In the genomic region with DNA sequence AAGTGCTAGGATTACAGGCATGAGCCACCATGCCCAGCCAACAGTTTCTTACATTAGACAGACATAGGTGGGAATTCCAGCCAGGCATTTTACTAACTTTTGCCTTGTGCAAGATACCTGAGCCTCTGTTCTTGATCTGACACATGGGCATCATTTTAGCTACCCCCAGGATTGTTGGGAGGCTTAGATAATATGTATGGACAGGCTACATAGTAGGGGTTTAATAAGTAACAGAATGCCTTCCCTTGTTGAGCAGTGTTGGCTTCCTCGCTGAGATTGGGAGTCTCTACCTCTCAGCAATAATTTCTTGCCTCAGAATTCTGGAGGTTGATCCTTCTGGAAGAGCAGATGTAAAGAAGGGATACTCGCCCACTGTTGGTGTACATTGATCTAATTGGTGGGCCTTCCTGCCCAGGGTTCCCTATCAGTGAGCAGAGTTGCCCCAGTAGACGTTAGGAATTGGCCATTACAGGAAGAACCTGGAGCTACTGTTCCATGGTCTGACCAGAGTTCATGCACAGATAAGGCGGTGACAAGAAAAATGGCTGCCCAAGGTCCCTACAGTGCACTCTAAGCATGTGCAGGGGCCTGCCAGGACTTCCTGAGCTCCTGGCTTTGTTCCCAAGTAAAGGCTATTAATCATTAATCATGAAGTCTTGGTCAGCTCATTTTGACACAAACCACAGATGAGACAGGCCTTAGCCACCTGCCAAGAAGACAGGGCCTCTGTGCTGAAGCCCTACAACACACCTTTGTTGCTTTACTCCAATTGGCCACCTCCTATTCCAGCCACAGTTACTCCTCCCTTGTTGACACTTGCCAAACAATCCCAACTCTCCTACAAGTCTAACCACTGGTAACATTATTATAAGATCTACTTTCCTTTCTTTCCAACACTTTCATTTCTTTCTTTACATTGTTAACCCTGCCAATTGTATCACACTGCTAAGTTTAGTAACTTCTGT, we compare ENCODE assay signal across 1 cellular context.
A peak's percentile ranks its signal among the peaks of the same experiment; 100 is the strongest.
TF ChIP-seq lines count a peak whose summit lies in the region.

No MANE protein-coding gene starts in this region.

TF ChIP-seq in HepG2, 621 proteins besides CTCF, POLR2A, EP300 and RAD21 (continues in another document):
- TF ChIP-seq, protein P1, sequence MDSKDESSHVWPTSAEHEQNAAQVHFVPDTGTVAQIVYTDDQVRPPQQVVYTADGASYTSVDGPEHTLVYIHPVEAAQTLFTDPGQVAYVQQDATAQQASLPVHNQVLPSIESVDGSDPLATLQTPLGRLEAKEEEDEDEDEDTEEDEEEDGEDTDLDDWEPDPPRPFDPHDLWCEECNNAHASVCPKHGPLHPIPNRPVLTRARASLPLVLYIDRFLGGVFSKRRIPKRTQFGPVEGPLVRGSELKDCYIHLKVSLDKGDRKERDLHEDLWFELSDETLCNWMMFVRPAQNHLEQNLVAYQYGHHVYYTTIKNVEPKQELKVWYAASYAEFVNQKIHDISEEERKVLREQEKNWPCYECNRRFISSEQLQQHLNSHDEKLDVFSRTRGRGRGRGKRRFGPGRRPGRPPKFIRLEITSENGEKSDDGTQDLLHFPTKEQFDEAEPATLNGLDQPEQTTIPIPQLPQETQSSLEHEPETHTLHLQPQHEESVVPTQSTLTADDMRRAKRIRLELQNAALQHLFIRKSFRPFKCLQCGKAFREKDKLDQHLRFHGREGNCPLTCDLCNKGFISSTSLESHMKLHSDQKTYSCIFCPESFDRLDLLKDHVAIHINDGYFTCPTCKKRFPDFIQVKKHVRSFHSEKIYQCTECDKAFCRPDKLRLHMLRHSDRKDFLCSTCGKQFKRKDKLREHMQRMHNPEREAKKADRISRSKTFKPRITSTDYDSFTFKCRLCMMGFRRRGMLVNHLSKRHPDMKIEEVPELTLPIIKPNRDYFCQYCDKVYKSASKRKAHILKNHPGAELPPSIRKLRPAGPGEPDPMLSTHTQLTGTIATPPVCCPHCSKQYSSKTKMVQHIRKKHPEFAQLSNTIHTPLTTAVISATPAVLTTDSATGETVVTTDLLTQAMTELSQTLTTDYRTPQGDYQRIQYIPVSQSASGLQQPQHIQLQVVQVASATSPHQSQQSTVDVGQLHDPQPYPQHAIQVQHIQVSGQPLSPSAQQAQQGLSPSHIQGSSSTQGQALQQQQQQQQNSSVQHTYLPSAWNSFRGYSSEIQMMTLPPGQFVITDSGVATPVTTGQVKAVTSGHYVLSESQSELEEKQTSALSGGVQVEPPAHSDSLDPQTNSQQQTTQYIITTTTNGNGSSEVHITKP (CRISPR knock-in tag; IDR thresholded peaks at IDR 0.05; ENCODE audit: low read depth), result peak; percentile 63; the same call in 1 of the 2 replicates
- TF ChIP-seq RFX3 (CRISPR knock-in tag; IDR thresholded peaks at IDR 0.05) (no peak), MYC (CRISPR knock-in tag; IDR thresholded peaks at IDR 0.05; ENCODE audit: borderline replicate concordance) (no peak), ZNF547 (CRISPR knock-in tag; IDR thresholded peaks at IDR 0.05) (no peak), ZNF468 (CRISPR knock-in tag; IDR thresholded peaks at IDR 0.05) (no peak), PAWR (CRISPR knock-in tag; IDR thresholded peaks at IDR 0.05; ENCODE audit: borderline replicate concordance) (no peak), PHF20 (CRISPR knock-in tag; IDR thresholded peaks at IDR 0.05) (peak; percentile 22), CBFB (CRISPR knock-in tag; IDR thresholded peaks at IDR 0.05) (peak; percentile 40; the same call in 1 of the 2 replicates), ZC3H4 (CRISPR knock-in tag; IDR thresholded peaks at IDR 0.05; ENCODE audit: borderline replicate concordance) (no peak; the same call in 1 of the 2 replicates), CREM (IDR thresholded peaks at IDR 0.05) (no peak), CREM (CRISPR knock-in tag; IDR thresholded peaks at IDR 0.05) (no peak), MEIS1 (CRISPR knock-in tag; IDR thresholded peaks at IDR 0.05; ENCODE audit: borderline replicate concordance) (peak; percentile 92), CAMTA2 (CRISPR knock-in tag; IDR thresholded peaks at IDR 0.05; ENCODE audit: borderline replicate concordance) (no peak), PITX1 (CRISPR knock-in tag; IDR thresholded peaks at IDR 0.05) (peak; percentile 70; the same call in 1 of the 2 replicates), KDM2A (CRISPR knock-in tag; IDR thresholded peaks at IDR 0.05; ENCODE audit: borderline replicate concordance, low read depth) (peak; percentile 53), ZFP62 (CRISPR knock-in tag; IDR thresholded peaks at IDR 0.05) (no peak), ZNF253 (CRISPR knock-in tag; IDR thresholded peaks at IDR 0.05; ENCODE audit: borderline replicate concordance) (no peak), STAG1 (CRISPR knock-in tag; IDR thresholded peaks at IDR 0.05) (peak; percentile 15), SPEN (CRISPR knock-in tag; IDR thresholded peaks at IDR 0.05; ENCODE audit: low read depth) (peak; percentile 45; the same call in 1 of the 2 replicates), SAP130 (CRISPR knock-in tag; IDR thresholded peaks at IDR 0.05; ENCODE audit: low read depth) (peak; percentile 89), ZNF383 (CRISPR knock-in tag; IDR thresholded peaks at IDR 0.05; ENCODE audit: borderline replicate concordance) (0 out of 2 replicates have a peak, but pooled peaks have one; percentile 39), ZFAT (CRISPR knock-in tag; conservative IDR thresholded peaks at IDR 0.05) (no peak), ZNF550 (CRISPR knock-in tag; IDR thresholded peaks at IDR 0.05; ENCODE audit: borderline replicate concordance) (no peak), TP53 (CRISPR knock-in tag; conservative IDR thresholded peaks at IDR 0.05) (no peak), ZNF781 (CRISPR knock-in tag; IDR thresholded peaks at IDR 0.05; ENCODE audit: borderline replicate concordance, not compliant biosample characterization) (no peak), ZNF251 (CRISPR knock-in tag; IDR thresholded peaks at IDR 0.05) (no peak), SUZ12 (IDR thresholded peaks at IDR 0.05; ENCODE audit: low read depth, low read length) (no peak), WIZ (CRISPR knock-in tag; IDR thresholded peaks at IDR 0.05) (no peak), SOX6 (IDR thresholded peaks at IDR 0.05) (no peak), SOX6 (CRISPR knock-in tag; IDR thresholded peaks at IDR 0.05) (peak; percentile 68), SIN3B (IDR thresholded peaks at IDR 0.05; ENCODE audit: low read length) (no peak), ZNF44 (CRISPR knock-in tag; IDR thresholded peaks at IDR 0.05) (no peak), ELF3 (CRISPR knock-in tag; IDR thresholded peaks at IDR 0.05) (peak; percentile 52), KAT7 (CRISPR knock-in tag; IDR thresholded peaks at IDR 0.05; ENCODE audit: borderline replicate concordance) (no peak), GFI1 (CRISPR knock-in tag; IDR thresholded peaks at IDR 0.05; ENCODE audit: borderline replicate concordance) (peak; percentile 67), PHF5A (CRISPR knock-in tag; IDR thresholded peaks at IDR 0.05; ENCODE audit: low read depth, unreplicated experiment) (peak; percentile 47), BHLHE40 (IDR thresholded peaks at IDR 0.05; ENCODE audit: low read length) (peak; percentile 38; the same call in 1 of the 2 replicates), CBX5 (CRISPR knock-in tag; IDR thresholded peaks at IDR 0.05; ENCODE audit: borderline replicate concordance) (no peak), ELF1 (CRISPR knock-in tag; IDR thresholded peaks at IDR 0.05) (peak; percentile 78)
- TF ChIP-seq, protein P2, sequence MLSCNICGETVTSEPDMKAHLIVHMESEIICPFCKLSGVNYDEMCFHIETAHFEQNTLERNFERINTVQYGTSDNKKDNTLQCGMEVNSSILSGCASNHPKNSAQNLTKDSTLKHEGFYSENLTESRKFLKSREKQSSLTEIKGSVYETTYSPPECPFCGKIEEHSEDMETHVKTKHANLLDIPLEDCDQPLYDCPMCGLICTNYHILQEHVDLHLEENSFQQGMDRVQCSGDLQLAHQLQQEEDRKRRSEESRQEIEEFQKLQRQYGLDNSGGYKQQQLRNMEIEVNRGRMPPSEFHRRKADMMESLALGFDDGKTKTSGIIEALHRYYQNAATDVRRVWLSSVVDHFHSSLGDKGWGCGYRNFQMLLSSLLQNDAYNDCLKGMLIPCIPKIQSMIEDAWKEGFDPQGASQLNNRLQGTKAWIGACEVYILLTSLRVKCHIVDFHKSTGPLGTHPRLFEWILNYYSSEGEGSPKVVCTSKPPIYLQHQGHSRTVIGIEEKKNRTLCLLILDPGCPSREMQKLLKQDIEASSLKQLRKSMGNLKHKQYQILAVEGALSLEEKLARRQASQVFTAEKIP (CRISPR knock-in tag; IDR thresholded peaks at IDR 0.05; ENCODE audit: borderline replicate concordance), result no peak
- TF ChIP-seq, protein P3, sequence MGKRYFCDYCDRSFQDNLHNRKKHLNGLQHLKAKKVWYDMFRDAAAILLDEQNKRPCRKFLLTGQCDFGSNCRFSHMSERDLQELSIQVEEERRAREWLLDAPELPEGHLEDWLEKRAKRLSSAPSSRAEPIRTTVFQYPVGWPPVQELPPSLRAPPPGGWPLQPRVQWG (CRISPR knock-in tag; IDR thresholded peaks at IDR 0.05; ENCODE audit: borderline replicate concordance, low read depth), result no peak
- TF ChIP-seq, protein P4, sequence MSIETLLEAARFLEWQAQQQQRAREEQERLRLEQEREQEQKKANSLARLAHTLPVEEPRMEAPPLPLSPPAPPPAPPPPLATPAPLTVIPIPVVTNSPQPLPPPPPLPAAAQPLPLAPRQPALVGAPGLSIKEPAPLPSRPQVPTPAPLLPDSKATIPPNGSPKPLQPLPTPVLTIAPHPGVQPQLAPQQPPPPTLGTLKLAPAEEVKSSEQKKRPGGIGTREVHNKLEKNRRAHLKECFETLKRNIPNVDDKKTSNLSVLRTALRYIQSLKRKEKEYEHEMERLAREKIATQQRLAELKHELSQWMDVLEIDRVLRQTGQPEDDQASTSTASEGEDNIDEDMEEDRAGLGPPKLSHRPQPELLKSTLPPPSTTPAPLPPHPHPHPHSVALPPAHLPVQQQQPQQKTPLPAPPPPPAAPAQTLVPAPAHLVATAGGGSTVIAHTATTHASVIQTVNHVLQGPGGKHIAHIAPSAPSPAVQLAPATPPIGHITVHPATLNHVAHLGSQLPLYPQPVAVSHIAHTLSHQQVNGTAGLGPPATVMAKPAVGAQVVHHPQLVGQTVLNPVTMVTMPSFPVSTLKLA (IDR thresholded peaks at IDR 0.05), result peak; percentile 36; the same call in 1 of the 2 replicates
- TF ChIP-seq, protein P5, sequence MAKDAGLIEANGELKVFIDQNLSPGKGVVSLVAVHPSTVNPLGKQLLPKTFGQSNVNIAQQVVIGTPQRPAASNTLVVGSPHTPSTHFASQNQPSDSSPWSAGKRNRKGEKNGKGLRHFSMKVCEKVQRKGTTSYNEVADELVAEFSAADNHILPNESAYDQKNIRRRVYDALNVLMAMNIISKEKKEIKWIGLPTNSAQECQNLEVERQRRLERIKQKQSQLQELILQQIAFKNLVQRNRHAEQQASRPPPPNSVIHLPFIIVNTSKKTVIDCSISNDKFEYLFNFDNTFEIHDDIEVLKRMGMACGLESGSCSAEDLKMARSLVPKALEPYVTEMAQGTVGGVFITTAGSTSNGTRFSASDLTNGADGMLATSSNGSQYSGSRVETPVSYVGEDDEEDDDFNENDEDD (CRISPR knock-in tag; IDR thresholded peaks at IDR 0.05; ENCODE audit: borderline replicate concordance), result peak; percentile 13; the same call in 1 of the 2 replicates
- TF ChIP-seq, protein P6, sequence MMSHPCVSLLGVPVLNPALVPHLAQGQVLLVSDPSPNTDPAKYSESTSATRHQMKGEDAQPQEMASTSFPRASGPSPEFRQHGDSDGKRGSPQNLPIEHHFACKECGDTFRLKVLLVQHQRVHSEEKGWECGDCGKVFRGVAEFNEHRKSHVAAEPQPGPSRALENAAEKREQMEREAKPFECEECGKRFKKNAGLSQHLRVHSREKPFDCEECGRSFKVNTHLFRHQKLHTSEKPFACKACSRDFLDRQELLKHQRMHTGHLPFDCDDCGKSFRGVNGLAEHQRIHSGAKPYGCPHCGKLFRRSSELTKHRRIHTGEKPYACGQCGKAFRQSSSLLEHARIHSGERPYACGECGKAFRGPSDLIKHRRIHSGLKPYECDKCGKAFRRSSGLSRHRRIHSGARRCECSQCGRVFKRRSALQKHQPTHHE (CRISPR knock-in tag; IDR thresholded peaks at IDR 0.05; ENCODE audit: borderline replicate concordance), result no peak
- TF ChIP-seq, protein P7, sequence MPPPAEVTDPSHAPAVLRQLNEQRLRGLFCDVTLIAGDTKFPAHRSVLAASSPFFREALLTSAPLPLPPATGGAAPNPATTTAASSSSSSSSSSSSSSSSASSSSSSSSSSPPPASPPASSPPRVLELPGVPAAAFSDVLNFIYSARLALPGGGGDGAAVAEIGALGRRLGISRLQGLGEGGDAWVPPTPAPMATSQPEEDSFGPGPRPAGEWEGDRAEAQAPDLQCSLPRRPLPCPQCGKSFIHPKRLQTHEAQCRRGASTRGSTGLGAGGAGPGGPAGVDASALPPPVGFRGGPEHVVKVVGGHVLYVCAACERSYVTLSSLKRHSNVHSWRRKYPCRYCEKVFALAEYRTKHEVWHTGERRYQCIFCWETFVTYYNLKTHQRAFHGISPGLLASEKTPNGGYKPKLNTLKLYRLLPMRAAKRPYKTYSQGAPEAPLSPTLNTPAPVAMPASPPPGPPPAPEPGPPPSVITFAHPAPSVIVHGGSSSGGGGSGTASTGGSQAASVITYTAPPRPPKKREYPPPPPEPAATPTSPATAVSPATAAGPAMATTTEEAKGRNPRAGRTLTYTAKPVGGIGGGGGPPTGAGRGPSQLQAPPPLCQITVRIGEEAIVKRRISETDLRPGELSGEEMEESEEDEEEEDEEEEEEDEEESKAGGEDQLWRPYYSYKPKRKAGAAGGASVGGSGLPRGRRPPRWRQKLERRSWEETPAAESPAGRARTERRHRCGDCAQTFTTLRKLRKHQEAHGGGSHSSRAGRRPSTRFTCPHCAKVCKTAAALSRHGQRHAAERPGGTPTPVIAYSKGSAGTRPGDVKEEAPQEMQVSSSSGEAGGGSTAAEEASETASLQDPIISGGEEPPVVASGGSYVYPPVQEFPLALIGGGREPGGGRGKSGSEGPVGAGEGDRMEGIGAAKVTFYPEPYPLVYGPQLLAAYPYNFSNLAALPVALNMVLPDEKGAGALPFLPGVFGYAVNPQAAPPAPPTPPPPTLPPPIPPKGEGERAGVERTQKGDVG (CRISPR knock-in tag; IDR thresholded peaks at IDR 0.05; ENCODE audit: borderline replicate concordance), result no peak
- TF ChIP-seq, protein P8, sequence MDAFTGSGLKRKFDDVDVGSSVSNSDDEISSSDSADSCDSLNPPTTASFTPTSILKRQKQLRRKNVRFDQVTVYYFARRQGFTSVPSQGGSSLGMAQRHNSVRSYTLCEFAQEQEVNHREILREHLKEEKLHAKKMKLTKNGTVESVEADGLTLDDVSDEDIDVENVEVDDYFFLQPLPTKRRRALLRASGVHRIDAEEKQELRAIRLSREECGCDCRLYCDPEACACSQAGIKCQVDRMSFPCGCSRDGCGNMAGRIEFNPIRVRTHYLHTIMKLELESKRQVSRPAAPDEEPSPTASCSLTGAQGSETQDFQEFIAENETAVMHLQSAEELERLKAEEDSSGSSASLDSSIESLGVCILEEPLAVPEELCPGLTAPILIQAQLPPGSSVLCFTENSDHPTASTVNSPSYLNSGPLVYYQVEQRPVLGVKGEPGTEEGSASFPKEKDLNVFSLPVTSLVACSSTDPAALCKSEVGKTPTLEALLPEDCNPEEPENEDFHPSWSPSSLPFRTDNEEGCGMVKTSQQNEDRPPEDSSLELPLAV (CRISPR knock-in tag; conservative IDR thresholded peaks at IDR 0.05; ENCODE audit: low read depth), result no peak
